ENCODE assay signal across 1 cellular context in the genomic region with DNA sequence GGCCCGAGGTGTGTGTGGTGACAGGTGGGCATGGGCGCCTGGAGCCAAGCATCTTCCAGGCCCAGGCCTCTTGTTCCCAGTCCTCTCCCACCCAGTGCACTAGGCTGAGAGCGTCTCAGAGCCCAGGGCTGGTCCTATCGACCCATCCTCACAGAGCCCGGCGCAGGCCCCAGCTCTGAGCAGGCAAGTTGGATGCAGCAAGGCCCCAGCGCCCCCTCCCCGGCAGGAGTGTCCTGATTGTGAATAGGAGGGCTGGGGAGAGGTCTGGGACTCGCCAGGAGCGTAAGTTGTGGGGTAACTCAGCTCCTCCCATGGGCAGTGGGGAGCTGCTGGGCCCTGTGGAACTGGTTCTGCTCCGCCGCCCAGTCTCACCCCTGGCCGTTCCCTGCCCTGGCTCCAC.
TF ChIP-seq lines count a peak whose summit lies in the region.

No MANE protein-coding gene starts in this region.

TF ChIP-seq in H1, 55 proteins besides CTCF, POLR2A, EP300 and RAD21:
- no peak for TF ChIP-seq NANOG (IDR thresholded peaks at IDR 0.05; ENCODE audit: insufficient read depth, low read depth, low read length, poor library complexity, severe bottlenecking)
- TF ChIP-seq, protein P1, sequence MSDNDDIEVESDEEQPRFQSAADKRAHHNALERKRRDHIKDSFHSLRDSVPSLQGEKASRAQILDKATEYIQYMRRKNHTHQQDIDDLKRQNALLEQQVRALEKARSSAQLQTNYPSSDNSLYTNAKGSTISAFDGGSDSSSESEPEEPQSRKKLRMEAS (IDR thresholded peaks at IDR 0.05), result no peak
- TF ChIP-seq SUZ12 (IDR thresholded peaks at IDR 0.05; ENCODE audit: low read length), result no peak
- TF ChIP-seq CHD1 (IDR thresholded peaks at IDR 0.05; ENCODE audit: low read depth, low read length), result no peak
- no peak for TF ChIP-seq RXRA (IDR thresholded peaks at IDR 0.05; ENCODE audit: insufficient read depth, low read depth, low read length)
- TF ChIP-seq, protein P2, sequence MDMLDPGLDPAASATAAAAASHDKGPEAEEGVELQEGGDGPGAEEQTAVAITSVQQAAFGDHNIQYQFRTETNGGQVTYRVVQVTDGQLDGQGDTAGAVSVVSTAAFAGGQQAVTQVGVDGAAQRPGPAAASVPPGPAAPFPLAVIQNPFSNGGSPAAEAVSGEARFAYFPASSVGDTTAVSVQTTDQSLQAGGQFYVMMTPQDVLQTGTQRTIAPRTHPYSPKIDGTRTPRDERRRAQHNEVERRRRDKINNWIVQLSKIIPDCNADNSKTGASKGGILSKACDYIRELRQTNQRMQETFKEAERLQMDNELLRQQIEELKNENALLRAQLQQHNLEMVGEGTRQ (IDR thresholded peaks at IDR 0.05; ENCODE audit: low read length), result no peak
- no peak for TF ChIP-seq TBP (IDR thresholded peaks at IDR 0.05; ENCODE audit: low read depth, low read length)
- no peak for TF ChIP-seq GABPA (IDR thresholded peaks at IDR 0.05; ENCODE audit: borderline replicate concordance, insufficient read depth, low read length)
- no peak for TF ChIP-seq ASH2L (IDR thresholded peaks at IDR 0.05; ENCODE audit: low read length)
- no peak for TF ChIP-seq SRF (IDR thresholded peaks at IDR 0.05; ENCODE audit: low read depth, low read length)
- no peak for TF ChIP-seq CEBPB (IDR thresholded peaks at IDR 0.05; ENCODE audit: low read depth, low read length)
- TF ChIP-seq TCF12 (IDR thresholded peaks at IDR 0.05; ENCODE audit: low read depth, low read length), result no peak
